Comparison of ENCODE assay signal across 9 cellular contexts in the genomic region with DNA sequence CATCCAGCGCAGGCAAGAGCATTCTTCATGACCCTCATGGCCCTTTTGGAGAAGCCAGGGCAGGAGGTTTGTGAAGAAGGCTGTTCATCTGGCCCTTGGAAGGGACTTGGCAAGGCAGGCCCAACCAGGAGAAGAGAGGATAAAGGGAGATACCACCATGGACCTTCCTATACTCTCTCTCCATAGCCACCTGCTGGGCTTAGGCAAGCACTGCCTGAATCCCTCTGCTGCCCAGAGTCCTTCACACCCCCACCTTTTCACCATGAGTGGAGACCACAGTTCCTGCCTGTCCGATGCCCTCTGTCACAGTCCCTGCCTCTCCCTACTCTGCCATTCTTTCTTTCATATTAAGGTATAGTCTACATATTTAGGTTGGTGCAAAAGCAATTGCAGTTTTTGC. TPM values are rescaled to one million over a fixed set of nuclear protein-coding genes. Genes with fewer than 3 reads are reported as not detected.
DNase-seq lines count a peak whose midpoint lies in the region; ATAC-seq and TF ChIP-seq lines count a peak whose summit lies in the region.
"Had no signal": no experiment of that assay in that cellular context is flagged by ENCODE, and none has a peak within 500 bp of the region (broad histone marks: within the 10 kb centered on the region; RNA-seq: fewer than 3 reads in every experiment).

No MANE protein-coding gene starts in this region.

- no peaks in the 10 kb centered on the region for H3K36me3 ChIP-seq in HEK293 (ENCODE audit: control insufficient read depth in 2 of 2, insufficient read depth in 1 of 2, low read length in 2 of 2)

- H3K4me1 ChIP-seq in HEK293 (ENCODE audit: control insufficient read depth, insufficient read depth, low read length) = no peaks in the 10 kb centered on the region

- H3K4me1 Mint-ChIP-seq in effector memory CD8-positive, alpha-beta T cell (ENCODE audit: low read depth in 2 of 2) = no peaks in the 10 kb centered on the region
- no peaks in the 10 kb centered on the region for H3K4me1 Mint-ChIP-seq in activated T-cell treated with anti-CD3 and anti-CD28 coated beads, Interleukin-2, amount 50 U/mL, for 24 hours (ENCODE audit: low read depth)

- H3K9me3 ChIP-seq in HEK293 (ENCODE audit: control insufficient read depth, insufficient read depth, low read depth, low read length) = no peaks in the 10 kb centered on the region

- H3K27me3 Mint-ChIP-seq in effector memory CD8-positive, alpha-beta T cell = no peaks in the 10 kb centered on the region
- no peaks in the 10 kb centered on the region for H3K27me3 Mint-ChIP-seq in activated T-cell treated with anti-CD3 and anti-CD28 coated beads, Interleukin-2, amount 50 U/mL, for 24 hours

- H3K4me3 Mint-ChIP-seq in effector memory CD8-positive, alpha-beta T cell = no peak overlapping the region
- no peak overlapping the region for H3K4me3 Mint-ChIP-seq in activated T-cell treated with anti-CD3 and anti-CD28 coated beads, Interleukin-2, amount 50 U/mL, for 24 hours

- peaks cover 3% of the 10 kb centered on the region for H3K36me3 Mint-ChIP-seq in effector memory CD8-positive, alpha-beta T cell (ENCODE audit: insufficient read depth)
- no peaks in the 10 kb centered on the region for H3K36me3 Mint-ChIP-seq in activated T-cell treated with anti-CD3 and anti-CD28 coated beads, Interleukin-2, amount 50 U/mL, for 24 hours (ENCODE audit: low read depth)

- H3K27ac ChIP-seq in HEK293 (ENCODE audit: extremely low read depth, low read depth, low read length) = no peak overlapping the region

- no peak for TF ChIP-seq CTCF in HEK293 (tag by site-specific recombination; IDR thresholded peaks at IDR 0.05)
- peak; percentile 33; the same call in 1 of the 2 replicates for TF ChIP-seq CTCF in WI38 (IDR thresholded peaks at IDR 0.05; ENCODE audit: low read depth, low read length)

- no peak overlapping the region for H3K27ac Mint-ChIP-seq in effector memory CD8-positive, alpha-beta T cell
- no peak overlapping the region for H3K27ac Mint-ChIP-seq in activated T-cell treated with anti-CD3 and anti-CD28 coated beads, Interleukin-2, amount 50 U/mL, for 24 hours

- peak; percentile 35 for DNase-seq in DMS114 treated with DMSO at 0.1 percent for 48 hours (lab: John Stamatoyannopoulos, UW; ENCODE audit: unreplicated experiment)
- DNase-seq in left lobe of liver (ENCODE audit: low spot score) = peak; percentile 33
- no peak for DNase-seq in effector memory CD8-positive, alpha-beta T cell
- no peak for DNase-seq in activated T-cell treated with anti-CD3 and anti-CD28 coated beads, Interleukin-2, amount 50 U/mL, for 24 hours
- DNase-seq: NCI-H69 had no signal

- CTCF ChIA-PET in HEK293 (lab: Yijun Ruan, JAX) = no interaction called here

- ATAC-seq in left lobe of liver (peak; percentile 84), GM18907 (IDR thresholded peaks at IDR 0.05; ENCODE audit: unreplicated experiment) (no peak), GM19455 (IDR thresholded peaks at IDR 0.05; ENCODE audit: unreplicated experiment) (no peak)
- ATAC-seq in effector memory CD8-positive, alpha-beta T cell (replicated peaks) = no peak

- no peak overlapping the region for H3K4me3 ChIP-seq in HEK293 (ENCODE audit: low read depth, low read length)
- no peak overlapping the region for H3K4me3 ChIP-seq in WI38 (ENCODE audit: low read depth, low read length)

- H3K9me3 Mint-ChIP-seq in effector memory CD8-positive, alpha-beta T cell = no peaks in the 10 kb centered on the region
- H3K9me3 Mint-ChIP-seq in activated T-cell treated with anti-CD3 and anti-CD28 coated beads, Interleukin-2, amount 50 U/mL, for 24 hours = no peaks in the 10 kb centered on the region

- POLR2A ChIA-PET in HEK293 (lab: Yijun Ruan, JAX) = no interaction called here

TF ChIP-seq in HEK293, 187 proteins besides CTCF, POLR2A, EP300 and RAD21:
- TF ChIP-seq TCF7L2 (IDR thresholded peaks at IDR 0.05; ENCODE audit: borderline replicate concordance, low read depth, low read length) (no peak), ZNF654 (tag by site-specific recombination; IDR thresholded peaks at IDR 0.05; ENCODE audit: low read depth) (0 out of 2 replicates have a peak, but pooled peaks have one; percentile 3)
- TF ChIP-seq, protein P1, sequence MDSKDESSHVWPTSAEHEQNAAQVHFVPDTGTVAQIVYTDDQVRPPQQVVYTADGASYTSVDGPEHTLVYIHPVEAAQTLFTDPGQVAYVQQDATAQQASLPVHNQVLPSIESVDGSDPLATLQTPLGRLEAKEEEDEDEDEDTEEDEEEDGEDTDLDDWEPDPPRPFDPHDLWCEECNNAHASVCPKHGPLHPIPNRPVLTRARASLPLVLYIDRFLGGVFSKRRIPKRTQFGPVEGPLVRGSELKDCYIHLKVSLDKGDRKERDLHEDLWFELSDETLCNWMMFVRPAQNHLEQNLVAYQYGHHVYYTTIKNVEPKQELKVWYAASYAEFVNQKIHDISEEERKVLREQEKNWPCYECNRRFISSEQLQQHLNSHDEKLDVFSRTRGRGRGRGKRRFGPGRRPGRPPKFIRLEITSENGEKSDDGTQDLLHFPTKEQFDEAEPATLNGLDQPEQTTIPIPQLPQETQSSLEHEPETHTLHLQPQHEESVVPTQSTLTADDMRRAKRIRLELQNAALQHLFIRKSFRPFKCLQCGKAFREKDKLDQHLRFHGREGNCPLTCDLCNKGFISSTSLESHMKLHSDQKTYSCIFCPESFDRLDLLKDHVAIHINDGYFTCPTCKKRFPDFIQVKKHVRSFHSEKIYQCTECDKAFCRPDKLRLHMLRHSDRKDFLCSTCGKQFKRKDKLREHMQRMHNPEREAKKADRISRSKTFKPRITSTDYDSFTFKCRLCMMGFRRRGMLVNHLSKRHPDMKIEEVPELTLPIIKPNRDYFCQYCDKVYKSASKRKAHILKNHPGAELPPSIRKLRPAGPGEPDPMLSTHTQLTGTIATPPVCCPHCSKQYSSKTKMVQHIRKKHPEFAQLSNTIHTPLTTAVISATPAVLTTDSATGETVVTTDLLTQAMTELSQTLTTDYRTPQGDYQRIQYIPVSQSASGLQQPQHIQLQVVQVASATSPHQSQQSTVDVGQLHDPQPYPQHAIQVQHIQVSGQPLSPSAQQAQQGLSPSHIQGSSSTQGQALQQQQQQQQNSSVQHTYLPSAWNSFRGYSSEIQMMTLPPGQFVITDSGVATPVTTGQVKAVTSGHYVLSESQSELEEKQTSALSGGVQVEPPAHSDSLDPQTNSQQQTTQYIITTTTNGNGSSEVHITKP (tag by site-specific recombination; IDR thresholded peaks at IDR 0.05) = peak; percentile 69; the same call in 1 of the 2 replicates

RNA-seq across cellular contexts. Expression of a gene that starts 10.6 kb away (rescaled TPM):
- total RNA-seq in left lobe of liver = 14.0 TPM

Comparison
In these comparisons a context has a peak if more than half of its experiments do, and no peak if none do; other contexts are left out.
1. DNase-seq: peak in DMS114 treated with DMSO at 0.1 percent for 48 hours (single experiment) and left lobe of liver (single experiment); none in effector memory CD8-positive, alpha-beta T cell (0 of 3) and activated T-cell treated with anti-CD3 and anti-CD28 coated beads, Interleukin-2, amount 50 U/mL, for 24 hours (single experiment).